In the genomic region with DNA sequence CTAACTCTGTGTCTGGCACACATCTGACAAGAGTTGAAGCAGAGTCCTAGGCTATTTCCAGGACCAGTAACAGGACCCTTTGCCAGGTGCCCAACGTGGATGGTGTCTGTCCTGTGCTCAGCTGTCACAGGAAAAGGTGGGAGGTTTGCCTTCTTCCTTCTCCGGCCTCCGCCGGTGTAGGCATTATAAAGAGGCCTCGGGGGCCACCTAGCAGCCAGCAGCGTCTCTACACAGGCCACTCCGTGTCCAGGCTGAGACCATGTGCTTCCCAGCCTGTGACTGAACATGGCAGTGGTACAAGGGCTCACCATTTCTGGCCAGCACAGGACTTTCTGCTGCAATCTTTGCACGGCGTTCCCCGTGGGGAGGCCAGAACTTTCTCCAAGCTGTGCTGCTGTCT, we compare ENCODE assay signal across 10 cellular contexts.
DNase-seq lines count a peak whose midpoint lies in the region; ATAC-seq and TF ChIP-seq lines count a peak whose summit lies in the region.
"Had no signal": no experiment of that assay in that cellular context is flagged by ENCODE, and none has a peak within 500 bp of the region (broad histone marks: within the 10 kb centered on the region; RNA-seq: fewer than 3 reads in every experiment).

No MANE protein-coding gene starts in this region.

- H3K79me1 ChIP-seq in mesenchymal stem cell (replicated peaks; ENCODE audit: low read length, poor library complexity, severe bottlenecking): no peaks in the 10 kb centered on the region

- WGBS in mesenchymal stem cell: 76% methylated on average over 10 of the region's 10 CpGs

- no peaks in the 10 kb centered on the region for H3K36me3 ChIP-seq in mesenchymal stem cell (ENCODE audit: control insufficient read depth in 1 of 2, insufficient read depth in 2 of 2, low read depth in 1 of 2, low read length in 2 of 2)

- H2BK12ac ChIP-seq in mesenchymal stem cell (ENCODE audit: low read length in 2 of 2): no peak overlapping the region

- TF ChIP-seq CTCF in AG09309 (IDR thresholded peaks at IDR 0.05; ENCODE audit: control insufficient read depth, insufficient read depth, low read depth, low read length, missing control alignments): peak; percentile 31

- H2AFZ ChIP-seq in mesenchymal stem cell (ENCODE audit: low read depth, low read length): no peak overlapping the region

- no peak overlapping the region for H3K27ac ChIP-seq in mesenchymal stem cell (ENCODE audit: low read length, poor library complexity, severe bottlenecking)

- H3K4me2 ChIP-seq in mesenchymal stem cell (ENCODE audit: low read length, poor library complexity, severe bottlenecking): no peak overlapping the region

- H3K14ac ChIP-seq in mesenchymal stem cell (ENCODE audit: low read length in 2 of 2): no peak overlapping the region

- peaks cover 13 to 23% of the 10 kb centered on the region in 2 experiments for H3K27me3 ChIP-seq in mesenchymal stem cell (ENCODE audit: control insufficient read depth in 1 of 2, insufficient read depth in 1 of 2, low read length in 2 of 2)

- no peak overlapping the region for H3K4me3 ChIP-seq in AG09309 (ENCODE audit: control insufficient read depth, low read depth, low read length)
- H3K4me3 ChIP-seq in mesenchymal stem cell (ENCODE audit: insufficient read depth in 1 of 2, low read depth in 1 of 2, low read length in 2 of 2): no peak overlapping the region

- H3K9ac ChIP-seq in mesenchymal stem cell (ENCODE audit: low read length): peak overlapping the region; percentile 33

- no peak overlapping the region for H3K23ac ChIP-seq in mesenchymal stem cell (ENCODE audit: low read length in 2 of 2)

- H2BK120ac ChIP-seq in mesenchymal stem cell (ENCODE audit: low read depth, low read length): no peak overlapping the region

- H3K9me3 ChIP-seq in mesenchymal stem cell (ENCODE audit: control insufficient read depth, low read length): no peaks in the 10 kb centered on the region

- no peaks in the 10 kb centered on the region for H3K4me1 ChIP-seq in mesenchymal stem cell (ENCODE audit: control insufficient read depth, insufficient read depth, low read depth, low read length)

- H4K91ac ChIP-seq in mesenchymal stem cell (ENCODE audit: low read length): no peak overlapping the region

- ATAC-seq in GM21528 (IDR thresholded peaks at IDR 0.05; ENCODE audit: low FRiP score, unreplicated experiment) (no peak), HG03378 (IDR thresholded peaks at IDR 0.05; ENCODE audit: unreplicated experiment) (no peak)

- no peak overlapping the region for H2BK15ac ChIP-seq in mesenchymal stem cell (ENCODE audit: low read depth, poor library complexity, severe bottlenecking)

- DNase-seq in AG09309 (ENCODE audit: low read depth): no peak
- peak; percentile 71 for DNase-seq in HuH-7 (ENCODE audit: low spot score)
- DNase-seq in dermis blood vessel endothelial cell: peak; percentile 68
- no peak for DNase-seq in mesenchymal stem cell
- no peak for DNase-seq in T-helper 1 cell
- no peak for DNase-seq in stimulated activated CD4-positive, alpha-beta T cell treated with anti-CD3 and anti-CD28 coated beads, Interleukin-4, amount 100 ng/mL, for 24 hours
- DNase-seq: immature natural killer cell, SW 1271 had no signal

- no peak overlapping the region for H2AK5ac ChIP-seq in mesenchymal stem cell (ENCODE audit: low read length, severe bottlenecking)

- H2BK5ac ChIP-seq in mesenchymal stem cell (ENCODE audit: low read depth, low read length, poor library complexity, severe bottlenecking): no peak overlapping the region

- no peak overlapping the region for H4K8ac ChIP-seq in mesenchymal stem cell (ENCODE audit: low read length)

- H3K18ac ChIP-seq in mesenchymal stem cell (ENCODE audit: low read depth in 1 of 2, low read length in 2 of 2): no peak overlapping the region

- no peak overlapping the region for H3K4ac ChIP-seq in mesenchymal stem cell (ENCODE audit: low read depth in 1 of 2, low read length in 2 of 2)

Comparison
In these comparisons a context has a peak if more than half of its experiments do, and no peak if none do; other contexts are left out.
1. DNase-seq: peak in HuH-7 (single experiment) and dermis blood vessel endothelial cell (single experiment); none in AG09309 (single experiment), mesenchymal stem cell (single experiment), T-helper 1 cell (0 of 5) and stimulated activated CD4-positive, alpha-beta T cell treated with anti-CD3 and anti-CD28 coated beads, Interleukin-4, amount 100 ng/mL, for 24 hours (single experiment).